Comparison of ENCODE assay signal across 25 cellular contexts in genomic region chr2:173684896-173685485, GRCh38.
"Had no signal": no experiment of that assay in that cellular context is flagged by ENCODE, and none has a peak within 500 bp of the region (broad histone marks: within the 10 kb centered on the region; RNA-seq: fewer than 3 reads in every experiment).

No MANE protein-coding gene starts in this region.

- H3K9me3 ChIP-seq: colonic mucosa, lower lobe of right lung, neutrophil, thyroid gland had no signal

- H3K4me2 ChIP-seq: smooth muscle cell had no signal

- H3K27ac ChIP-seq: colonic mucosa, epithelial cell of prostate, esophagus squamous epithelium, left lung, lower lobe of right lung, neutrophil, stomach, upper lobe of left lung, vagina had no signal

- H3K4me3 ChIP-seq: colonic mucosa, esophagus squamous epithelium, left lung, lower lobe of right lung, smooth muscle cell, stomach, thyroid gland, upper lobe of left lung, vagina had no signal

- H3K36me3 ChIP-seq: colonic mucosa, esophagus squamous epithelium, left lung, lower lobe of right lung, neutrophil, stomach, thyroid gland, upper lobe of left lung, vagina had no signal

- H3K4me1 ChIP-seq: colonic mucosa, left lung, lower lobe of right lung, stomach, upper lobe of left lung, vagina had no signal

- DNase-seq: activated CD4-positive, alpha-beta T cell treated with anti-CD3 and anti-CD28 coated beads for 36 hours; activated CD4-positive, CD25-positive, alpha-beta regulatory T cell; activated CD8-positive, alpha-beta memory T cell treated with anti-CD3 and anti-CD28 coated beads, Interleukin-2, amount 10 ng/mL, durations not matched to agents 7 days and 5 days; activated CD8-positive, alpha-beta T cell treated with anti-CD3 and anti-CD28 coated beads, Interleukin-2, amount 10 ng/mL, durations not matched to agents 7 days and 5 days; activated T-cell treated with anti-CD3 and anti-CD28 coated beads, Interleukin-2, amount 50 U/mL, for 48 hours; cerebellar nuclear complex; colonic mucosa; effector CD8-positive, alpha-beta T cell; esophagus squamous epithelium; foreskin melanocyte; left lung; lower lobe of right lung; mesendoderm; natural killer cell; stimulated activated CD4-positive, alpha-beta T cell treated with anti-CD3 and anti-CD28 coated beads, Interleukin-1b, Interleukin-23, amount 100 ng/mL, for 48 hours; stimulated activated CD4-positive, alpha-beta T cell treated with anti-CD3 and anti-CD28 coated beads, Interleukin-4, amount 100 ng/mL, for 4 hours; stimulated activated CD8-positive, alpha-beta memory T cell treated with anti-CD3 and anti-CD28 coated beads, Interleukin-4, amount 100 ng/mL, for 48 hours; stimulated activated naive B cell treated with anti-CD40 and anti-IgM and Interleukin-4, amounts not matched to agents 10 μg/mL and 1 μg/mL and 100 μg/mL, for 72 hours; stomach; thyroid gland; upper lobe of left lung had no signal

- H3K27me3 ChIP-seq: colonic mucosa, esophagus squamous epithelium, stomach, thyroid gland, upper lobe of left lung, vagina had no signal

- ATAC-seq: activated CD4-positive, alpha-beta T cell treated with anti-CD3 and anti-CD28 coated beads for 36 hours; activated CD8-positive, alpha-beta memory T cell treated with anti-CD3 and anti-CD28 coated beads, Interleukin-2, amount 10 ng/mL, durations not matched to agents 7 days and 5 days; activated CD8-positive, alpha-beta T cell treated with anti-CD3 and anti-CD28 coated beads, Interleukin-2, amount 10 ng/mL, durations not matched to agents 7 days and 5 days; left lung; lower lobe of right lung; natural killer cell; stimulated activated naive B cell treated with anti-CD40 and anti-IgM and Interleukin-4, amounts not matched to agents 10 μg/mL and 1 μg/mL and 100 μg/mL, for 72 hours had no signal
